Comparison of ENCODE assay signal across 21 cellular contexts in the genomic region with DNA sequence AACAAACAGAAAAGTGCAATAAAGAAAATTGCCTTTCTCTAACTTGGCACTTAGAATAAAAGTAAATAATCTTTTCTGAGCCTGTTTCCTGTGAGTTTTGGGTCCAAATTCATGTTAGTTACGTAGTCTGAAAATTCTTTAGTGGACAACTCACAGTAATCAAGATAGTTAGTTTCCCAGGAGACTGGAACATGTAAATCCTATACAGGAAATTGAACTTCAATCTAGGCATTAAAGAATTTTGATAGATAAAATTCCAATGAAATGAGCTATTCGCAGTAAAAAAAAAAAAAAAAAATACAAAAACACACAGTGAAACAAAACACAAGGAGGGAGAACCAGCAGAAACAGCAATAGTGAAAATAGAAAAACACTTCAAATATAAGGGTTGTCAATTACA.
"Had no signal": no experiment of that assay in that cellular context is flagged by ENCODE, and none has a peak within 500 bp of the region (broad histone marks: within the 10 kb centered on the region; RNA-seq: fewer than 3 reads in every experiment).

No MANE protein-coding gene starts in this region.

- H3K27ac ChIP-seq: gastrocnemius medialis, left lung, neutrophil, pancreas, skin epidermis, suprapubic skin, transverse colon, upper lobe of right lung, uterus had no signal

- ATAC-seq: effector memory CD8-positive, alpha-beta T cell; gastrocnemius medialis; left cardiac atrium; left lung; natural killer cell treated with Interleukin-12 subunit alpha and Interleukin-12 subunit beta and Interleukin-15 and Interleukin-18, amount 100 ng/mL, for 72 hours; pancreas; stimulated activated naive B cell treated with anti-CD40 and anti-IgM and Interleukin-4, amounts not matched to agents 10 μg/mL and 1 μg/mL and 100 μg/mL, for 72 hours; stimulated activated naive CD8-positive, alpha-beta T cell treated with anti-CD3 and anti-CD28 coated beads, Interleukin-15, amount 100 ng/mL, for 72 hours; upper lobe of right lung had no signal

- H3K4me1 ChIP-seq: gastrocnemius medialis, left lung, pancreas, suprapubic skin, transverse colon, upper lobe of right lung, uterus had no signal

- H3K36me3 ChIP-seq: gastrocnemius medialis, left lung, neutrophil, pancreas, suprapubic skin, transverse colon, upper lobe of right lung, uterus had no signal

- H3K4me3 ChIP-seq: gastrocnemius medialis, left lung, pancreas, skin epidermis, suprapubic skin, transverse colon, upper lobe of right lung, uterus had no signal

- DNase-seq: cortex of kidney; effector memory CD8-positive, alpha-beta T cell; foreskin fibroblast; gastrocnemius medialis; head of caudate nucleus; left cardiac atrium; left lung; naive B cell; pancreas; right cardiac atrium; stimulated activated CD4-positive, alpha-beta T cell treated with anti-CD3 and anti-CD28 coated beads, Interleukin-15, amount 100 ng/mL, for 24 hours; stimulated activated CD4-positive, alpha-beta T cell treated with anti-CD3 and anti-CD28 coated beads, Interleukin-2, amount 100 ng/mL, for 48 hours; stimulated activated naive B cell treated with anti-CD40 and anti-IgM and Interleukin-4, amounts not matched to agents 10 μg/mL and 1 μg/mL and 100 μg/mL, for 72 hours; stimulated activated naive CD8-positive, alpha-beta T cell treated with anti-CD3 and anti-CD28 coated beads, Interleukin-15, amount 100 ng/mL, for 72 hours; transverse colon; upper lobe of right lung; uterus had no signal

- H3K9me3 ChIP-seq: gastrocnemius medialis, neutrophil, upper lobe of right lung, uterus had no signal

- H3K27me3 ChIP-seq: gastrocnemius medialis, left lung, neutrophil, pancreas, suprapubic skin, transverse colon, upper lobe of right lung, uterus had no signal
